In genomic region chr12:44441155-44441554, GRCh38 we compare ENCODE assay signal across 21 cellular contexts.
DNase-seq lines count a peak whose midpoint lies in the region; ATAC-seq lines count a peak whose summit lies in the region.
"Had no signal": no experiment of that assay in that cellular context is flagged by ENCODE, and none has a peak within 500 bp of the region (broad histone marks: within the 10 kb centered on the region; RNA-seq: fewer than 3 reads in every experiment).

No MANE protein-coding gene starts in this region.

- H3K27me3 Mint-ChIP-seq in T-helper 17 cell = peaks cover 13% of the 10 kb centered on the region

- H3K27ac Mint-ChIP-seq in T-helper 17 cell = no peak overlapping the region
- H3K27ac Mint-ChIP-seq: activated CD4-positive, alpha-beta memory T cell treated with anti-CD3 and anti-CD28 coated beads, Interleukin-2, amount 10 ng/mL, durations not matched to agents 7 days and 5 days; activated naive CD8-positive, alpha-beta T cell treated with anti-CD3 and anti-CD28 coated beads, Interleukin-2, amount 50 U/mL, for 24 hours; H9 had no signal

- DNase-seq in renal cortical epithelial cell (ENCODE audit: low read depth) (peak; percentile 50), OCI-M2 (lab: John Stamatoyannopoulos, UW; ENCODE audit: unreplicated experiment) (no peak), T-helper 17 cell (no peak)
- no peak for DNase-seq in activated CD4-positive, alpha-beta T cell treated with anti-CD3 and anti-CD28 coated beads for 48 hours
- DNase-seq: activated CD4-positive, alpha-beta memory T cell treated with anti-CD3 and anti-CD28 coated beads, Interleukin-2, amount 10 ng/mL, durations not matched to agents 7 days and 5 days; activated naive CD8-positive, alpha-beta T cell treated with anti-CD3 and anti-CD28 coated beads, Interleukin-2, amount 50 U/mL, for 24 hours; effector CD4-positive, alpha-beta T cell; H9; heart left ventricle; midbrain; NCI-H2081; NCI-H524 treated with DMSO at 0.1 percent for 48 hours; PC-3; right lobe of liver; SK-N-SH; stimulated activated CD4-positive, alpha-beta T cell treated with anti-CD3 and anti-CD28 coated beads, Interleukin-2, amount 100 ng/mL, for 24 hours; substantia nigra had no signal

- no peaks in the 10 kb centered on the region for H3K4me1 Mint-ChIP-seq in T-helper 17 cell
- H3K4me1 Mint-ChIP-seq: activated CD4-positive, alpha-beta memory T cell treated with anti-CD3 and anti-CD28 coated beads, Interleukin-2, amount 10 ng/mL, durations not matched to agents 7 days and 5 days; activated naive CD8-positive, alpha-beta T cell treated with anti-CD3 and anti-CD28 coated beads, Interleukin-2, amount 50 U/mL, for 24 hours had no signal

- peak; percentile 63 for ATAC-seq in GM18867 (IDR thresholded peaks at IDR 0.05; ENCODE audit: unreplicated experiment)
- peak; percentile 61 for ATAC-seq in GM21528 (IDR thresholded peaks at IDR 0.05; ENCODE audit: low FRiP score, unreplicated experiment)
- peak; percentile 42 for ATAC-seq in HG03060 (IDR thresholded peaks at IDR 0.05; ENCODE audit: low read depth, unreplicated experiment)
- ATAC-seq in T-helper 17 cell = no peak
- ATAC-seq: activated naive CD8-positive, alpha-beta T cell treated with anti-CD3 and anti-CD28 coated beads, Interleukin-2, amount 50 U/mL, for 24 hours; heart left ventricle; HepG2; PC-3; right lobe of liver had no signal

- no peak overlapping the region for H3K4me3 Mint-ChIP-seq in T-helper 17 cell
- H3K4me3 Mint-ChIP-seq: activated CD4-positive, alpha-beta memory T cell treated with anti-CD3 and anti-CD28 coated beads, Interleukin-2, amount 10 ng/mL, durations not matched to agents 7 days and 5 days; activated naive CD8-positive, alpha-beta T cell treated with anti-CD3 and anti-CD28 coated beads, Interleukin-2, amount 50 U/mL, for 24 hours; H9 had no signal

- H3K9me3 ChIP-seq in T-helper 17 cell (ENCODE audit: control insufficient read depth, low read length, poor library complexity, severe bottlenecking) = no peaks in the 10 kb centered on the region
- H3K9me3 ChIP-seq: heart left ventricle, right lobe of liver, SK-N-SH had no signal

- H3K36me3 Mint-ChIP-seq in T-helper 17 cell (ENCODE audit: low read depth) = no peaks in the 10 kb centered on the region
